9 cellular contexts compared by ENCODE assay signal in genomic region chr2:27664622-27665363, GRCh38. TPM values are rescaled to one million over a fixed set of nuclear protein-coding genes. Genes with fewer than 3 reads are reported as not detected.
DNase-seq lines count a peak whose midpoint lies in the region; FAIRE-seq and TF ChIP-seq lines count a peak whose summit lies in the region.
"Had no signal": no experiment of that assay in that cellular context is flagged by ENCODE, and none has a peak within 500 bp of the region (broad histone marks: within the 10 kb centered on the region; RNA-seq: fewer than 3 reads in every experiment).

No MANE protein-coding gene starts in this region.

- peak overlapping the region; percentile 60 for H3K27ac Mint-ChIP-seq in Calu3 (ENCODE audit: unreplicated experiment)
- peak overlapping the region; percentile 99 for H3K27ac Mint-ChIP-seq in osteocyte (ENCODE audit: unreplicated experiment)

- BruUV-seq in Calu3 (replicated peaks; lab: Mats Ljungman, UMichigan) (no TSS peak), endothelial cell of umbilical vein (replicated peaks; lab: Mats Ljungman, UMichigan) (no TSS peak)

- TF ChIP-seq POLR2A in endothelial cell of umbilical vein (IDR thresholded peaks at IDR 0.05; ENCODE audit: low read depth, low read length) = no peak

- POLR2A ChIA-PET in endothelial cell of umbilical vein (lab: Charles Lee) = no interaction called here

- intact Hi-C loops in Calu3 (cut with micrococcal nuclease; ENCODE audit: unreplicated experiment) (no loop called here), endothelial cell of umbilical vein (cut with micrococcal nuclease) (no loop called here)

- H3K9ac ChIP-seq in OCI-LY3 (ENCODE audit: low read length) (peak overlapping the region; percentile 76), endothelial cell of umbilical vein (replicated peaks; ENCODE audit: extremely low read depth, insufficient read depth, low read length) (peak overlapping the region; percentile 94)

- H2AFZ ChIP-seq in OCI-LY3 (ENCODE audit: low read depth, low read length) (no peak overlapping the region), endothelial cell of umbilical vein (ENCODE audit: low read depth, low read length) (peak overlapping the region; percentile 78)

- H3K4me1 ChIP-seq in OCI-LY3 (ENCODE audit: low read length) (peaks cover 18% of the 10 kb centered on the region), endothelial cell of umbilical vein (ENCODE audit: control insufficient read depth, extremely low read depth, insufficient read depth, low read length) (peaks cover 37% of the 10 kb centered on the region)

- H3K4me3 Mint-ChIP-seq in Calu3 (ENCODE audit: low read depth, unreplicated experiment) = peak overlapping the region; percentile 98
- H3K4me3 Mint-ChIP-seq in osteocyte (ENCODE audit: unreplicated experiment) = peak overlapping the region; percentile 97

- CTCF ChIA-PET in Calu3 (lab: Charles Lee) (interaction anchor here (1.5 kb wide), 1 partner anchor 17 kb away, joined by 5 read pairs; no protein-coding TSS in a partner anchor), endothelial cell of umbilical vein (lab: Charles Lee) (interaction anchor here (1.3 to 7.3 kb wide), 3 partner anchors 13 to 256 kb away, joined by 3 to 74 read pairs (median 3); no protein-coding TSS in a partner anchor)

- H3K9me3 Mint-ChIP-seq in Calu3 (ENCODE audit: low read depth, unreplicated experiment) (no peaks in the 10 kb centered on the region), osteocyte (ENCODE audit: unreplicated experiment) (no peaks in the 10 kb centered on the region)

- dilution Hi-C loops in endothelial cell of umbilical vein (cut with MboI; ENCODE audit: extremely low pct_ligation_motif_present, low sequenced_read_pairs) = no loop called here

- no peaks in the 10 kb centered on the region for H3K27me3 ChIP-seq in OCI-LY3 (ENCODE audit: low read depth, low read length)
- H3K27me3 ChIP-seq in endothelial cell of umbilical vein (ENCODE audit: control insufficient read depth in 2 of 2, insufficient read depth in 2 of 2, low read length in 2 of 2) = no peaks in the 10 kb centered on the region

- DNase-seq in Calu3 = no peak
- DNase-seq in endothelial cell of umbilical vein (ENCODE audit: low read depth, low spot score) = no peak
- no peak for DNase-seq in osteocyte (ENCODE audit: extremely low spot score, unreplicated experiment)
- no peak for DNase-seq in HUDEP-2 (lab: John Stamatoyannopoulos, UW; ENCODE audit: unreplicated experiment in 76 of 76)
- no peak for DNase-seq in stimulated activated CD4-positive, alpha-beta T cell treated with anti-CD3 and anti-CD28 coated beads, Interleukin-2, amount 100 ng/mL, for 48 hours
- no peak for DNase-seq in frontal cortex (ENCODE audit: low spot score in 2 of 2)
- no peak for DNase-seq in stimulated activated CD4-positive, alpha-beta T cell treated with anti-CD3 and anti-CD28 coated beads, Interleukin-4, amount 100 ng/mL, for 24 hours
- DNase-seq: retina had no signal

- H3K36me3 ChIP-seq in OCI-LY3 (replicated peaks; ENCODE audit: low read depth, low read length) (peaks cover 27% of the 10 kb centered on the region), endothelial cell of umbilical vein (ENCODE audit: control insufficient read depth in 2 of 2, extremely low read depth in 1 of 2, insufficient read depth in 2 of 2, low read length in 2 of 2) (peaks cover 6 to 11% of the 10 kb centered on the region in 2 experiments)

- no peaks in the 10 kb centered on the region for H3K9me1 ChIP-seq in endothelial cell of umbilical vein (replicated peaks; ENCODE audit: control insufficient read depth, extremely low read depth, insufficient read depth, low read length)

- H3K4me3 ChIP-seq in OCI-LY3 (ENCODE audit: low read length) (peak overlapping the region; percentile 94), endothelial cell of umbilical vein (replicated peaks in 1 of 3; ENCODE audit: insufficient read depth in 1 of 3, low read depth in 1 of 3, low read length in 3 of 3) (peak overlapping the region; percentile 71 to 98 (median 84))

- H3K4me2 ChIP-seq in OCI-LY3 (ENCODE audit: low read length) (peak overlapping the region; percentile 73), endothelial cell of umbilical vein (ENCODE audit: insufficient read depth, low read length) (peak overlapping the region; percentile 84)

- H3K27me3 Mint-ChIP-seq in Calu3 (ENCODE audit: unreplicated experiment) (no peaks in the 10 kb centered on the region), osteocyte (ENCODE audit: unreplicated experiment) (no peaks in the 10 kb centered on the region)

- H3K9me3 ChIP-seq in OCI-LY3 (ENCODE audit: insufficient read depth, low read length) (no peaks in the 10 kb centered on the region), endothelial cell of umbilical vein (replicated peaks; ENCODE audit: control insufficient read depth, insufficient read depth, low read length) (no peaks in the 10 kb centered on the region)

- no peak overlapping the region for H3K27ac ChIP-seq in OCI-LY3 (ENCODE audit: low read length)
- H3K27ac ChIP-seq in endothelial cell of umbilical vein (ENCODE audit: insufficient read depth, low read depth, low read length) = no peak overlapping the region

- H3K36me3 Mint-ChIP-seq in Calu3 (ENCODE audit: insufficient read depth, unreplicated experiment) (peaks cover 60% of the 10 kb centered on the region), osteocyte (ENCODE audit: unreplicated experiment) (peaks cover 36% of the 10 kb centered on the region)

- H3K4me1 Mint-ChIP-seq in Calu3 (ENCODE audit: low read depth, unreplicated experiment) = peaks cover 27% of the 10 kb centered on the region
- H3K4me1 Mint-ChIP-seq in osteocyte (ENCODE audit: unreplicated experiment) = peaks cover 29% of the 10 kb centered on the region

- H3K79me2 ChIP-seq in OCI-LY3 (ENCODE audit: low read length) (peaks cover 36% of the 10 kb centered on the region), endothelial cell of umbilical vein (ENCODE audit: control insufficient read depth, insufficient read depth, low read length) (peaks cover 27% of the 10 kb centered on the region)

- TF ChIP-seq CTCF in Calu3 (IDR thresholded peaks at IDR 0.05; ENCODE audit: unreplicated experiment) = no peak
- no peak for TF ChIP-seq CTCF in OCI-LY3 (IDR thresholded peaks at IDR 0.05; ENCODE audit: low read depth, low read length)
- no peak for TF ChIP-seq CTCF in endothelial cell of umbilical vein (IDR thresholded peaks at IDR 0.05; ENCODE audit: extremely low read depth in 1 of 2, insufficient read depth in 1 of 2, low read depth in 1 of 2, low read length in 2 of 2)
- no peak for TF ChIP-seq CTCF in osteocyte (IDR thresholded peaks at IDR 0.05)

- FAIRE-seq in endothelial cell of umbilical vein (lab: Jason Lieb, UNC) (peak; percentile 40), frontal cortex (lab: Jason Lieb, UNC) (no peak)

- H4K20me1 ChIP-seq in OCI-LY3 (ENCODE audit: insufficient read depth, low read length) (no peaks in the 10 kb centered on the region), endothelial cell of umbilical vein (replicated peaks; ENCODE audit: control insufficient read depth, extremely low read depth, insufficient read depth, low read length) (no peaks in the 10 kb centered on the region)

RNA-seq across cellular contexts. Expression of gene SLC4A1AP, which starts 1.1 kb away (rescaled TPM):
- total RNA-seq in Calu3 (2022) (24.2 and 27.8 TPM in 2 replicates), endothelial cell of umbilical vein (26.2 and 28.4 TPM in 2 replicates), osteocyte (20.5 and 20.7 TPM in 2 replicates), frontal cortex (33.4 TPM)
- 9.1 and 9.5 TPM in 2 replicates for polyA plus RNA-seq in endothelial cell of umbilical vein
- polyA plus RNA-seq in endothelial cell of umbilical vein (2011; cell fraction: cytosol; rRNA removed) = 12.3 and 12.7 TPM in 2 replicates
- 15.3 and 19.2 TPM in 2 replicates for polyA plus RNA-seq in endothelial cell of umbilical vein (2011; cell fraction: nucleus; rRNA removed)
- polyA plus RNA-seq in endothelial cell of umbilical vein (2012) = 24.5 and 29.7 TPM in 2 replicates
- 5.1 and 6.2 TPM in 2 replicates for polyA minus RNA-seq in endothelial cell of umbilical vein
- 11.2 TPM for polyA minus RNA-seq in endothelial cell of umbilical vein (2011; cell fraction: cytosol; rRNA and poly(A)+ RNA removed)
- 9.2 and 9.6 TPM in 2 replicates for polyA minus RNA-seq in endothelial cell of umbilical vein (2011; cell fraction: nucleus; rRNA and poly(A)+ RNA removed)

RNA-seq across cellular contexts. Expression of gene SUPT7L, which starts 1.4 kb away (rescaled TPM):
- 33.0 and 35.5 TPM in 2 replicates for total RNA-seq in Calu3 (2022)
- 30.2 and 30.3 TPM in 2 replicates for total RNA-seq in endothelial cell of umbilical vein
- polyA plus RNA-seq in endothelial cell of umbilical vein = 39.3 and 44.5 TPM in 2 replicates
- 39.4 and 41.5 TPM in 2 replicates for polyA plus RNA-seq in endothelial cell of umbilical vein (2011; cell fraction: cytosol; rRNA removed)
- 106 and 122 TPM in 2 replicates for polyA plus RNA-seq in endothelial cell of umbilical vein (2011; cell fraction: nucleus; rRNA removed)
- 31.9 and 33.1 TPM in 2 replicates for polyA plus RNA-seq in endothelial cell of umbilical vein (2012)
- polyA minus RNA-seq in endothelial cell of umbilical vein = 41.6 and 42.7 TPM in 2 replicates
- polyA minus RNA-seq in endothelial cell of umbilical vein (2011; cell fraction: cytosol; rRNA and poly(A)+ RNA removed) = 25.1 TPM
- 43.5 and 53.4 TPM in 2 replicates for polyA minus RNA-seq in endothelial cell of umbilical vein (2011; cell fraction: nucleus; rRNA and poly(A)+ RNA removed)
- total RNA-seq in osteocyte = 37.9 and 41.2 TPM in 2 replicates
- 24.5 TPM for total RNA-seq in frontal cortex

RNA-seq across cellular contexts. Expression of gene GPN1, which starts 35.9 kb away (rescaled TPM):
- total RNA-seq in Calu3 (2022) (32.6 and 33.2 TPM in 2 replicates), endothelial cell of umbilical vein (41.5 and 45.5 TPM in 2 replicates), osteocyte (28.6 and 28.8 TPM in 2 replicates), frontal cortex (31.4 TPM)
- 33.2 and 35.4 TPM in 2 replicates for polyA plus RNA-seq in endothelial cell of umbilical vein
- 49.3 and 49.6 TPM in 2 replicates for polyA plus RNA-seq in endothelial cell of umbilical vein (2011; cell fraction: cytosol; rRNA removed)
- polyA plus RNA-seq in endothelial cell of umbilical vein (2011; cell fraction: nucleus; rRNA removed) = 28.9 and 36.3 TPM in 2 replicates
- polyA plus RNA-seq in endothelial cell of umbilical vein (2012) = 56.4 and 68.4 TPM in 2 replicates
- polyA minus RNA-seq in endothelial cell of umbilical vein = 52.5 and 60.8 TPM in 2 replicates
- 35.8 TPM for polyA minus RNA-seq in endothelial cell of umbilical vein (2011; cell fraction: cytosol; rRNA and poly(A)+ RNA removed)
- polyA minus RNA-seq in endothelial cell of umbilical vein (2011; cell fraction: nucleus; rRNA and poly(A)+ RNA removed) = 25.2 and 33.6 TPM in 2 replicates

RNA-seq across cellular contexts. Expression of gene CCDC121, which starts 36.0 kb away (rescaled TPM):
- total RNA-seq in Calu3 (2022) = 5.5 and 6.3 TPM in 2 replicates
- total RNA-seq in endothelial cell of umbilical vein = 1.7 and 3.3 TPM in 2 replicates
- 0.92 and 1.2 TPM in 2 replicates for polyA plus RNA-seq in endothelial cell of umbilical vein
- polyA plus RNA-seq in endothelial cell of umbilical vein (2011; cell fraction: cytosol; rRNA removed) = 1.4 and 1.5 TPM in 2 replicates
- polyA plus RNA-seq in endothelial cell of umbilical vein (2011; cell fraction: nucleus; rRNA removed) = 1.4 and 1.8 TPM in 2 replicates
- 2.2 and 2.7 TPM in 2 replicates for polyA plus RNA-seq in endothelial cell of umbilical vein (2012)
- polyA minus RNA-seq in endothelial cell of umbilical vein = 0.79 and 0.95 TPM in 2 replicates
- polyA minus RNA-seq in endothelial cell of umbilical vein (2011; cell fraction: cytosol; rRNA and poly(A)+ RNA removed) = 1.0 TPM
- 0.96 and 1.0 TPM in 2 replicates for polyA minus RNA-seq in endothelial cell of umbilical vein (2011; cell fraction: nucleus; rRNA and poly(A)+ RNA removed)
- 2.1 and 2.5 TPM in 2 replicates for total RNA-seq in osteocyte
- 3.7 TPM for total RNA-seq in frontal cortex
